21 cellular contexts compared by ENCODE assay signal in the genomic region with DNA sequence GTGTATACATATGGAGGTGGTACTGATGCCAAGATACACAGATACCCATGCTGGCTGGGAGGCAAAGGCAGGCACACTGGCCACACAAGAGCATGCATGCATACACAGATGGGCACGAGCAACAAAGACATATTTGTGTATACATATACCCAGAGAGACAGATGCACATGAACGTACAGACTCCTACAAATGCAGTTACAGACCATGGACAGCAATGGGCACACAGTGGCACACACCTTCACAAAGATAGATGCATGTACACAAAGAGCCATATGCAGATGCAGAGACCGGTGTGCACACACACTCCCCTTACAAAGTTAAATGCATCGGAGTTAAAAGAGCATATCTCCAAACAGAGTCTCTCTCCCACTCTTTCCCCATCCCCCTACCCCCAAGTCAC. TPM values are rescaled to one million over a fixed set of nuclear protein-coding genes. Genes with fewer than 3 reads are reported as not detected.
DNase-seq lines count a peak whose midpoint lies in the region; ATAC-seq, FAIRE-seq and TF ChIP-seq lines count a peak whose summit lies in the region.
"Had no signal": no experiment of that assay in that cellular context is flagged by ENCODE, and none has a peak within 500 bp of the region (broad histone marks: within the 10 kb centered on the region; RNA-seq: fewer than 3 reads in every experiment).

No MANE protein-coding gene starts in this region.

- DNase-seq in SK-N-SH (no peak), nephron progenitor cell (no peak), urothelium cell line (ENCODE audit: low spot score) (no peak), NCI-H82 (lab: John Stamatoyannopoulos, UW) (no peak), left lobe of liver (ENCODE audit: low spot score) (no peak)
- no peak for DNase-seq in activated naive CD8-positive, alpha-beta T cell treated with anti-CD3 and anti-CD28 coated beads for 36 hours
- DNase-seq: 8988T; CD8-positive, alpha-beta memory T cell; COR-L47; DMS 273 treated with DMSO at 0.1 percent for 48 hours; DMS53; DND-41; EL; GOT3; H9 had no signal

- H3F3A ChIP-seq in SK-N-SH (replicated peaks; ENCODE audit: insufficient read depth), result no peaks in the 10 kb centered on the region

- H3K9me2 ChIP-seq in SK-N-SH, result no peaks in the 10 kb centered on the region

- H3K27me3 Mint-ChIP-seq in nephron progenitor cell (ENCODE audit: low read depth, poor library complexity), result peaks cover 21% of the 10 kb centered on the region
- peaks cover 46% of the 10 kb centered on the region for H3K27me3 Mint-ChIP-seq in activated naive CD8-positive, alpha-beta T cell treated with anti-CD3 and anti-CD28 coated beads for 36 hours

- no peak overlapping the region for H3K27ac ChIP-seq in SK-N-SH (ENCODE audit: low read depth in 2 of 2, low read length in 1 of 2)
- no peak overlapping the region for H3K27ac ChIP-seq in HEK293 (ENCODE audit: extremely low read depth, low read depth, low read length)
- H3K27ac ChIP-seq: BLaER1 had no signal

- no peaks in the 10 kb centered on the region for H4K20me1 ChIP-seq in SK-N-SH (ENCODE audit: insufficient read depth)
- H4K20me1 ChIP-seq: BLaER1 had no signal

- H3K4me2 ChIP-seq in SK-N-SH, result no peak overlapping the region
- H3K4me2 ChIP-seq: BLaER1 had no signal

- peaks cover 87% of the 10 kb centered on the region for H3K4me1 Mint-ChIP-seq in nephron progenitor cell
- H3K4me1 Mint-ChIP-seq in activated naive CD8-positive, alpha-beta T cell treated with anti-CD3 and anti-CD28 coated beads for 36 hours, result peaks cover 4% of the 10 kb centered on the region

- H3K4me3 ChIP-seq in SK-N-SH (ENCODE audit: low read depth in 2 of 2, low read length in 1 of 2) (no peak overlapping the region), HEK293 (ENCODE audit: low read depth, low read length) (no peak overlapping the region)
- H3K4me3 ChIP-seq: BLaER1, GM12878 had no signal

- POLR2A ChIA-PET in SK-N-SH (lab: Yijun Ruan, JAX), result interaction anchor here (1.4 kb wide), 1 partner anchor 85 kb away, joined by 4 read pairs; a partner anchor contains a TSS
- POLR2A ChIA-PET in HEK293 (lab: Yijun Ruan, JAX), result no interaction called here

- TF ChIP-seq CTCF in SK-N-SH (IDR thresholded peaks at IDR 0.05), result no peak
- TF ChIP-seq CTCF in HEK293 (tag by site-specific recombination; IDR thresholded peaks at IDR 0.05), result no peak
- no peak for TF ChIP-seq CTCF in nephron progenitor cell (IDR thresholded peaks at IDR 0.05)

- peak overlapping the region; percentile 89 for H3K4me3 Mint-ChIP-seq in nephron progenitor cell
- no peak overlapping the region for H3K4me3 Mint-ChIP-seq in activated naive CD8-positive, alpha-beta T cell treated with anti-CD3 and anti-CD28 coated beads for 36 hours
- H3K4me3 Mint-ChIP-seq: H9 had no signal

- no peaks in the 10 kb centered on the region for H3K36me3 ChIP-seq in SK-N-SH (replicated peaks in 1 of 2; ENCODE audit: control insufficient read depth in 1 of 2, insufficient read depth in 2 of 2, low read length in 1 of 2)
- H3K36me3 ChIP-seq in HEK293 (ENCODE audit: control insufficient read depth in 2 of 2, insufficient read depth in 1 of 2, low read length in 2 of 2), result no peaks in the 10 kb centered on the region
- H3K36me3 ChIP-seq: BLaER1 had no signal

- H3K27ac Mint-ChIP-seq in nephron progenitor cell, result no peak overlapping the region
- no peak overlapping the region for H3K27ac Mint-ChIP-seq in activated naive CD8-positive, alpha-beta T cell treated with anti-CD3 and anti-CD28 coated beads for 36 hours
- H3K27ac Mint-ChIP-seq: CD14-positive monocyte; CD8-positive, alpha-beta memory T cell; H9 had no signal

- no peak overlapping the region for H2AFZ ChIP-seq in SK-N-SH (ENCODE audit: low read depth)

- CTCF ChIA-PET in SK-N-SH (lab: Yijun Ruan, JAX) (interaction anchor here (1.5 to 1.9 kb wide), 3 partner anchors 40 to 54 kb away, joined by 3 to 8 read pairs (median 4); no protein-coding TSS in a partner anchor), HEK293 (lab: Yijun Ruan, JAX) (no interaction called here)

- H3K36me3 Mint-ChIP-seq in nephron progenitor cell (ENCODE audit: low read depth), result no peaks in the 10 kb centered on the region
- H3K36me3 Mint-ChIP-seq in activated naive CD8-positive, alpha-beta T cell treated with anti-CD3 and anti-CD28 coated beads for 36 hours, result no peaks in the 10 kb centered on the region
- H3K36me3 Mint-ChIP-seq: CD14-positive monocyte; CD8-positive, alpha-beta memory T cell had no signal

- ATAC-seq in SK-N-SH treated with all-trans-retinoic acid at 6 μM for 48 hours (no peak), left lobe of liver (no peak)
- ATAC-seq: GM12878 had no signal

- no peak for TF ChIP-seq EP300 in SK-N-SH (IDR thresholded peaks at IDR 0.05; ENCODE audit: borderline replicate concordance in 1 of 2, low read depth in 1 of 2, low read length in 1 of 2)

- peak; percentile 76 for FAIRE-seq in urothelium cell line (lab: Jason Lieb, UNC)
- FAIRE-seq: GM12878 had no signal

- H3K79me2 ChIP-seq in SK-N-SH (ENCODE audit: insufficient read depth), result no peaks in the 10 kb centered on the region

- TF ChIP-seq RAD21 in SK-N-SH (IDR thresholded peaks at IDR 0.05; ENCODE audit: low read length), result no peak

- H3K9me3 ChIP-seq in SK-N-SH (no peaks in the 10 kb centered on the region), HEK293 (ENCODE audit: control insufficient read depth, insufficient read depth, low read depth, low read length) (no peaks in the 10 kb centered on the region)
- H3K9me3 ChIP-seq: BLaER1 had no signal

- WGBS in SK-N-SH (ENCODE audit: low lambda C conversion rate), result 71% methylated on average over 4 of the region's 4 CpGs

- H3K27me3 ChIP-seq in SK-N-SH (ENCODE audit: insufficient read depth), result peaks cover 15% of the 10 kb centered on the region

- H3K9me3 Mint-ChIP-seq in nephron progenitor cell, result no peaks in the 10 kb centered on the region
- H3K9me3 Mint-ChIP-seq in activated naive CD8-positive, alpha-beta T cell treated with anti-CD3 and anti-CD28 coated beads for 36 hours, result no peaks in the 10 kb centered on the region
- H3K9me3 Mint-ChIP-seq: H9 had no signal

- H3K4me1 ChIP-seq in SK-N-SH (ENCODE audit: control insufficient read depth in 1 of 2, insufficient read depth in 2 of 2, low read depth in 1 of 2, low read length in 1 of 2) (peaks cover 0 to 8% of the 10 kb centered on the region in 2 experiments; a peak in 1 of 4 replicates), HEK293 (ENCODE audit: control insufficient read depth, insufficient read depth, low read length) (no peaks in the 10 kb centered on the region; the same call in 1 of the 2 replicates)

- H3K9ac ChIP-seq in SK-N-SH, result no peak overlapping the region
- H3K9ac ChIP-seq: BLaER1 had no signal

TF ChIP-seq in SK-N-SH treated with all-trans-retinoic acid at 6 μM for 48 hours, 23 proteins besides CTCF, POLR2A, EP300 and RAD21 (continues in another document):
- TF ChIP-seq ARNTL (CRISPR knock-in tag; IDR thresholded peaks at IDR 0.05; ENCODE audit: borderline replicate concordance, low read depth), result no peak
- TF ChIP-seq TCF4 (CRISPR knock-in tag; IDR thresholded peaks at IDR 0.05; ENCODE audit: borderline replicate concordance), result no peak
- no peak for TF ChIP-seq SNAI2 (CRISPR knock-in tag; IDR thresholded peaks at IDR 0.05)
- TF ChIP-seq BACH2 (CRISPR knock-in tag; IDR thresholded peaks at IDR 0.05; ENCODE audit: borderline replicate concordance), result no peak

TF ChIP-seq in HEK293, 187 proteins besides CTCF, POLR2A, EP300 and RAD21 (continues in another document):
- no peak for TF ChIP-seq ZNF701 (tag by site-specific recombination; IDR thresholded peaks at IDR 0.05)

RNA-seq across cellular contexts. Expression of a gene that starts 2.1 kb away (rescaled TPM):
- 0.44 and 0.52 TPM in 2 replicates for polyA plus RNA-seq in SK-N-SH (2012; rRNA removed)
- 0.19 and 0.45 TPM in 2 replicates for polyA plus RNA-seq in SK-N-SH (2012; cell fraction: cytosol; rRNA removed)
- 0.83 and 0.94 TPM in 2 replicates for polyA plus RNA-seq in SK-N-SH (2012; cell fraction: nucleus; rRNA removed)
- total RNA-seq in left lobe of liver, result 0.20 TPM
- total RNA-seq in activated naive CD8-positive, alpha-beta T cell treated with anti-CD3 and anti-CD28 coated beads for 36 hours, result under 1 TPM; 0.23 to 0.40 TPM

RNA-seq across cellular contexts. Expression of a gene that starts 32.6 kb away (rescaled TPM):
- polyA plus RNA-seq in SK-N-SH (2012; rRNA removed), result 89.8 and 91.8 TPM in 2 replicates
- 61.8 and 74.3 TPM in 2 replicates for polyA plus RNA-seq in SK-N-SH (2012; cell fraction: cytosol; rRNA removed)
- polyA plus RNA-seq in SK-N-SH (2012; cell fraction: nucleus; rRNA removed), result 56.1 and 72.7 TPM in 2 replicates
- 12.9 TPM for total RNA-seq in left lobe of liver
- total RNA-seq in activated naive CD8-positive, alpha-beta T cell treated with anti-CD3 and anti-CD28 coated beads for 36 hours, result 10 to 100 TPM; 20.3 to 25.0 TPM

RNA-seq across cellular contexts. Expression of a gene that starts 35.2 kb away (rescaled TPM):
- 38.8 and 48.5 TPM in 2 replicates for polyA plus RNA-seq in SK-N-SH (2012; rRNA removed)
- polyA plus RNA-seq in SK-N-SH (2012; cell fraction: cytosol; rRNA removed), result 63.0 and 77.9 TPM in 2 replicates
- polyA plus RNA-seq in SK-N-SH (2012; cell fraction: nucleus; rRNA removed), result 24.5 and 41.2 TPM in 2 replicates
- total RNA-seq in left lobe of liver, result 33.2 TPM
- 100 to 1,000 TPM; 103 to 106 TPM for total RNA-seq in activated naive CD8-positive, alpha-beta T cell treated with anti-CD3 and anti-CD28 coated beads for 36 hours

RNA-seq across cellular contexts. Expression of a gene that starts 45.8 kb away (rescaled TPM):
- 0.05 and 0.13 TPM in 2 replicates for polyA plus RNA-seq in SK-N-SH (2012; rRNA removed)
- 0.05 and 0.09 TPM in 2 replicates for polyA plus RNA-seq in SK-N-SH (2012; cell fraction: cytosol; rRNA removed)
- polyA plus RNA-seq in SK-N-SH (2012; cell fraction: nucleus; rRNA removed), result 0.06 and 0.27 TPM in 2 replicates
- 0.13 TPM for total RNA-seq in left lobe of liver
- total RNA-seq in activated naive CD8-positive, alpha-beta T cell treated with anti-CD3 and anti-CD28 coated beads for 36 hours, result 1 to 10 TPM in 1 of 2 experiments, under 1 TPM in 1; 0.92 to 1.2 TPM
- total RNA-seq: CD8-positive, alpha-beta memory T cell; GM12878 had no signal
- polyA plus RNA-seq: AG04450; CD8-positive, alpha-beta memory T cell had no signal
